ENCODE assay signal across 1 cellular context in the genomic region with DNA sequence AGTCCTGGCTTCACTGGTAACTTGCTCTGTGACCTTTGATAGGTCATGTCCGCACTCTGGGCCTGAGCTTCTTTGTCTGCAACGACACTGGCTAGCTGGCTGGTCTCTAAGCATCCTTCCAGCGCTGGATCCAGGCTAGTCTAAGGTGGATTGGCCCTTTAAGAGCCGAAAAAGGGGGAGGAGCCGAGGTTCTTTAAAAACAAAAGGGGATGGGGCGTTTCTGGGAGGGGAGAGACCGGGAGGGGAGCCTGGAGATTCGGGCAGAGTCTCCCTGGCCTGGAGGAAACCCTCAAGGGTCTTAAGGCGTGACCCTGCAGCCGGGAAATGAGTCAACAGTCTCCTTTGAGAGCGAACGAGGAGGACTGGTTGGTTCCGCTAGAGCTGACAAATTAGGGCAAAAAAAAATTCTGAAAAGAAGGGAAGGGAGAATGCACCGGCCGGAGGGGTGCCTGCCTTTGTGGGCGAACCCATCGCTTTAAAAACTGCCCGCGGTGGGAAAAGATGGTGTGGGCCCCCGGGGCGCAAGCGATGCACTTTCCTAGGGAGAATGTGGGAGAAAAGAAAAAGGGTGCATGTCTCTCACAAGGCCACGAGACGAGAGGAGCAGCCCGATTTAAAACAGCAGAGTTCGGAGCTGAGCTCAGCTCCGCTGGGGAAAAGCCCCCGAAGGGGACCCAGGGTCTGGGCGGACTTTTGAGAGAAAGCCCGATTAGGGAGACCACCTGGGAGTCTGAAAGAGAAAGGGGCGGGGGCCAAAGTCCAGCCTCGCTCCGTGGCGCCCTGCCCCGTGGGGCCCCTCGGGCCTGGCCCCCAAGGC.
TF ChIP-seq lines count a peak whose summit lies in the region.

No MANE protein-coding gene starts in this region.

TF ChIP-seq in H1, 55 proteins besides CTCF, POLR2A, EP300 and RAD21:
- TF ChIP-seq ZNF274 (IDR thresholded peaks at IDR 0.05; ENCODE audit: borderline replicate concordance, extremely low read depth, low read length) (no peak), YY1 (IDR thresholded peaks at IDR 0.05; ENCODE audit: low read depth, low read length) (no peak), ASH2L (IDR thresholded peaks at IDR 0.05; ENCODE audit: low read length) (peak; percentile 58), SIN3A (conservative IDR thresholded peaks at IDR 0.05 in 1 of 2, IDR thresholded peaks at IDR 0.05 in 1 of 2; ENCODE audit: low read depth in 1 of 2, low read length in 2 of 2) (peak in 1 of 2 experiments; percentile 20; a peak in 1 of 4 replicates), CEBPB (IDR thresholded peaks at IDR 0.05; ENCODE audit: low read depth, low read length) (no peak), JUND (IDR thresholded peaks at IDR 0.05; ENCODE audit: low read length) (no peak), CHD1 (IDR thresholded peaks at IDR 0.05; ENCODE audit: low read depth, low read length) (no peak), SIX5 (IDR thresholded peaks at IDR 0.05; ENCODE audit: low read depth, low read length) (no peak), BACH1 (IDR thresholded peaks at IDR 0.05; ENCODE audit: low read length) (no peak), RXRA (IDR thresholded peaks at IDR 0.05; ENCODE audit: insufficient read depth, low read depth, low read length) (no peak), BRCA1 (IDR thresholded peaks at IDR 0.05; ENCODE audit: low read depth, low read length) (no peak), CREB1 (IDR thresholded peaks at IDR 0.05) (no peak), FOSL1 (IDR thresholded peaks at IDR 0.05; ENCODE audit: insufficient read depth, low read depth, low read length) (no peak), HDAC6 (IDR thresholded peaks at IDR 0.05; ENCODE audit: low read depth, low read length) (no peak), EGR1 (IDR thresholded peaks at IDR 0.05; ENCODE audit: borderline replicate concordance, low read depth, low read length) (no peak), SP4 (IDR thresholded peaks at IDR 0.05; ENCODE audit: low read length) (no peak), TAF7 (optimal IDR thresholded peaks at IDR 0.05; ENCODE audit: borderline replicate concordance, low read depth, low read length) (no peak), CBX8 (IDR thresholded peaks at IDR 0.05; ENCODE audit: borderline replicate concordance, low read depth, low read length) (no peak), RBBP5 (IDR thresholded peaks at IDR 0.05; ENCODE audit: borderline replicate concordance, low read depth, low read length) (no peak), SP1 (IDR thresholded peaks at IDR 0.05; ENCODE audit: low read depth, low read length) (peak; percentile 27; the same call in 1 of the 2 replicates), HDAC2 (IDR thresholded peaks at IDR 0.05; ENCODE audit: borderline replicate concordance in 1 of 2, low read depth in 2 of 2, low read length in 2 of 2) (no peak; a peak in 1 of 4 replicates), SRF (IDR thresholded peaks at IDR 0.05; ENCODE audit: low read depth, low read length) (no peak), TAF1 (IDR thresholded peaks at IDR 0.05; ENCODE audit: low read depth, low read length) (peak; percentile 62; the same call in 1 of the 2 replicates), TEAD4 (IDR thresholded peaks at IDR 0.05; ENCODE audit: low read depth, low read length) (no peak), SAP30 (IDR thresholded peaks at IDR 0.05; ENCODE audit: insufficient read depth, insufficient replicate concordance, low read length) (peak; percentile 56), KDM1A (IDR thresholded peaks at IDR 0.05; ENCODE audit: borderline replicate concordance, low read length) (no peak), POU5F1 (IDR thresholded peaks at IDR 0.05; ENCODE audit: low read depth, low read length) (no peak), BCL11A (IDR thresholded peaks at IDR 0.05; ENCODE audit: low read depth in 2 of 2, low read length in 2 of 2) (no peak), KDM4A (IDR thresholded peaks at IDR 0.05; ENCODE audit: low read depth, low read length, severe bottlenecking) (peak; percentile 50), RFX5 (IDR thresholded peaks at IDR 0.05; ENCODE audit: borderline replicate concordance, low read depth, low read length) (no peak), NANOG (IDR thresholded peaks at IDR 0.05; ENCODE audit: insufficient read depth, low read depth, low read length, poor library complexity, severe bottlenecking) (no peak), NRF1 (IDR thresholded peaks at IDR 0.05; ENCODE audit: low read depth, low read length) (no peak), MAFK (IDR thresholded peaks at IDR 0.05; ENCODE audit: low read depth, low read length) (no peak), JUN (IDR thresholded peaks at IDR 0.05; ENCODE audit: low read depth, low read length) (no peak), GTF2F1 (IDR thresholded peaks at IDR 0.05; ENCODE audit: borderline replicate concordance, low read depth, low read length) (no peak), RNF2 (IDR thresholded peaks at IDR 0.05; ENCODE audit: borderline replicate concordance, low read depth, low read length, missing control alignments, poor library complexity, severe bottlenecking) (no peak), PHF8 (conservative IDR thresholded peaks at IDR 0.05; ENCODE audit: low read depth, low read length) (0 out of 2 replicates have a peak, but pooled peaks have one; percentile 42), SP2 (IDR thresholded peaks at IDR 0.05; ENCODE audit: low read length) (no peak), TBP (IDR thresholded peaks at IDR 0.05; ENCODE audit: low read depth, low read length) (peak; percentile 78), CTBP2 (IDR thresholded peaks at IDR 0.05; ENCODE audit: borderline replicate concordance, insufficient read depth, insufficient read length, low read length) (no peak), GABPA (IDR thresholded peaks at IDR 0.05; ENCODE audit: borderline replicate concordance, insufficient read depth, low read length) (no peak), SUZ12 (IDR thresholded peaks at IDR 0.05; ENCODE audit: low read length) (no peak), KDM5A (IDR thresholded peaks at IDR 0.05; ENCODE audit: low read length) (no peak), EZH2 (IDR thresholded peaks at IDR 0.05; ENCODE audit: low read depth, low read length, severe bottlenecking) (no peak), TCF12 (IDR thresholded peaks at IDR 0.05; ENCODE audit: low read depth, low read length) (no peak), CHD2 (IDR thresholded peaks at IDR 0.05; ENCODE audit: low read length) (no peak), CBX5 (IDR thresholded peaks at IDR 0.05; ENCODE audit: low read depth, low read length) (no peak), POLR2AphosphoS5 (IDR thresholded peaks at IDR 0.05; ENCODE audit: low read depth, low read length) (peak; percentile 67), SIRT6 (IDR thresholded peaks at IDR 0.05; ENCODE audit: low read length) (no peak)
- TF ChIP-seq, protein P1, sequence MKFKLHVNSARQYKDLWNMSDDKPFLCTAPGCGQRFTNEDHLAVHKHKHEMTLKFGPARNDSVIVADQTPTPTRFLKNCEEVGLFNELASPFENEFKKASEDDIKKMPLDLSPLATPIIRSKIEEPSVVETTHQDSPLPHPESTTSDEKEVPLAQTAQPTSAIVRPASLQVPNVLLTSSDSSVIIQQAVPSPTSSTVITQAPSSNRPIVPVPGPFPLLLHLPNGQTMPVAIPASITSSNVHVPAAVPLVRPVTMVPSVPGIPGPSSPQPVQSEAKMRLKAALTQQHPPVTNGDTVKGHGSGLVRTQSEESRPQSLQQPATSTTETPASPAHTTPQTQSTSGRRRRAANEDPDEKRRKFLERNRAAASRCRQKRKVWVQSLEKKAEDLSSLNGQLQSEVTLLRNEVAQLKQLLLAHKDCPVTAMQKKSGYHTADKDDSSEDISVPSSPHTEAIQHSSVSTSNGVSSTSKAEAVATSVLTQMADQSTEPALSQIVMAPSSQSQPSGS (IDR thresholded peaks at IDR 0.05; ENCODE audit: low read length): no peak
- TF ChIP-seq, protein P2, sequence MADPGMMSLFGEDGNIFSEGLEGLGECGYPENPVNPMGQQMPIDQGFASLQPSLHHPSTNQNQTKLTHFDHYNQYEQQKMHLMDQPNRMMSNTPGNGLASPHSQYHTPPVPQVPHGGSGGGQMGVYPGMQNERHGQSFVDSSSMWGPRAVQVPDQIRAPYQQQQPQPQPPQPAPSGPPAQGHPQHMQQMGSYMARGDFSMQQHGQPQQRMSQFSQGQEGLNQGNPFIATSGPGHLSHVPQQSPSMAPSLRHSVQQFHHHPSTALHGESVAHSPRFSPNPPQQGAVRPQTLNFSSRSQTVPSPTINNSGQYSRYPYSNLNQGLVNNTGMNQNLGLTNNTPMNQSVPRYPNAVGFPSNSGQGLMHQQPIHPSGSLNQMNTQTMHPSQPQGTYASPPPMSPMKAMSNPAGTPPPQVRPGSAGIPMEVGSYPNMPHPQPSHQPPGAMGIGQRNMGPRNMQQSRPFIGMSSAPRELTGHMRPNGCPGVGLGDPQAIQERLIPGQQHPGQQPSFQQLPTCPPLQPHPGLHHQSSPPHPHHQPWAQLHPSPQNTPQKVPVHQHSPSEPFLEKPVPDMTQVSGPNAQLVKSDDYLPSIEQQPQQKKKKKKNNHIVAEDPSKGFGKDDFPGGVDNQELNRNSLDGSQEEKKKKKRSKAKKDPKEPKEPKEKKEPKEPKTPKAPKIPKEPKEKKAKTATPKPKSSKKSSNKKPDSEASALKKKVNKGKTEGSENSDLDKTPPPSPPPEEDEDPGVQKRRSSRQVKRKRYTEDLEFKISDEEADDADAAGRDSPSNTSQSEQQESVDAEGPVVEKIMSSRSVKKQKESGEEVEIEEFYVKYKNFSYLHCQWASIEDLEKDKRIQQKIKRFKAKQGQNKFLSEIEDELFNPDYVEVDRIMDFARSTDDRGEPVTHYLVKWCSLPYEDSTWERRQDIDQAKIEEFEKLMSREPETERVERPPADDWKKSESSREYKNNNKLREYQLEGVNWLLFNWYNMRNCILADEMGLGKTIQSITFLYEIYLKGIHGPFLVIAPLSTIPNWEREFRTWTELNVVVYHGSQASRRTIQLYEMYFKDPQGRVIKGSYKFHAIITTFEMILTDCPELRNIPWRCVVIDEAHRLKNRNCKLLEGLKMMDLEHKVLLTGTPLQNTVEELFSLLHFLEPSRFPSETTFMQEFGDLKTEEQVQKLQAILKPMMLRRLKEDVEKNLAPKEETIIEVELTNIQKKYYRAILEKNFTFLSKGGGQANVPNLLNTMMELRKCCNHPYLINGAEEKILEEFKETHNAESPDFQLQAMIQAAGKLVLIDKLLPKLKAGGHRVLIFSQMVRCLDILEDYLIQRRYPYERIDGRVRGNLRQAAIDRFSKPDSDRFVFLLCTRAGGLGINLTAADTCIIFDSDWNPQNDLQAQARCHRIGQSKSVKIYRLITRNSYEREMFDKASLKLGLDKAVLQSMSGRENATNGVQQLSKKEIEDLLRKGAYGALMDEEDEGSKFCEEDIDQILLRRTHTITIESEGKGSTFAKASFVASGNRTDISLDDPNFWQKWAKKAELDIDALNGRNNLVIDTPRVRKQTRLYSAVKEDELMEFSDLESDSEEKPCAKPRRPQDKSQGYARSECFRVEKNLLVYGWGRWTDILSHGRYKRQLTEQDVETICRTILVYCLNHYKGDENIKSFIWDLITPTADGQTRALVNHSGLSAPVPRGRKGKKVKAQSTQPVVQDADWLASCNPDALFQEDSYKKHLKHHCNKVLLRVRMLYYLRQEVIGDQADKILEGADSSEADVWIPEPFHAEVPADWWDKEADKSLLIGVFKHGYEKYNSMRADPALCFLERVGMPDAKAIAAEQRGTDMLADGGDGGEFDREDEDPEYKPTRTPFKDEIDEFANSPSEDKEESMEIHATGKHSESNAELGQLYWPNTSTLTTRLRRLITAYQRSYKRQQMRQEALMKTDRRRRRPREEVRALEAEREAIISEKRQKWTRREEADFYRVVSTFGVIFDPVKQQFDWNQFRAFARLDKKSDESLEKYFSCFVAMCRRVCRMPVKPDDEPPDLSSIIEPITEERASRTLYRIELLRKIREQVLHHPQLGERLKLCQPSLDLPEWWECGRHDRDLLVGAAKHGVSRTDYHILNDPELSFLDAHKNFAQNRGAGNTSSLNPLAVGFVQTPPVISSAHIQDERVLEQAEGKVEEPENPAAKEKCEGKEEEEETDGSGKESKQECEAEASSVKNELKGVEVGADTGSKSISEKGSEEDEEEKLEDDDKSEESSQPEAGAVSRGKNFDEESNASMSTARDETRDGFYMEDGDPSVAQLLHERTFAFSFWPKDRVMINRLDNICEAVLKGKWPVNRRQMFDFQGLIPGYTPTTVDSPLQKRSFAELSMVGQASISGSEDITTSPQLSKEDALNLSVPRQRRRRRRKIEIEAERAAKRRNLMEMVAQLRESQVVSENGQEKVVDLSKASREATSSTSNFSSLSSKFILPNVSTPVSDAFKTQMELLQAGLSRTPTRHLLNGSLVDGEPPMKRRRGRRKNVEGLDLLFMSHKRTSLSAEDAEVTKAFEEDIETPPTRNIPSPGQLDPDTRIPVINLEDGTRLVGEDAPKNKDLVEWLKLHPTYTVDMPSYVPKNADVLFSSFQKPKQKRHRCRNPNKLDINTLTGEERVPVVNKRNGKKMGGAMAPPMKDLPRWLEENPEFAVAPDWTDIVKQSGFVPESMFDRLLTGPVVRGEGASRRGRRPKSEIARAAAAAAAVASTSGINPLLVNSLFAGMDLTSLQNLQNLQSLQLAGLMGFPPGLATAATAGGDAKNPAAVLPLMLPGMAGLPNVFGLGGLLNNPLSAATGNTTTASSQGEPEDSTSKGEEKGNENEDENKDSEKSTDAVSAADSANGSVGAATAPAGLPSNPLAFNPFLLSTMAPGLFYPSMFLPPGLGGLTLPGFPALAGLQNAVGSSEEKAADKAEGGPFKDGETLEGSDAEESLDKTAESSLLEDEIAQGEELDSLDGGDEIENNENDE (IDR thresholded peaks at IDR 0.05; ENCODE audit: insufficient replicate concordance, low read length): no peak
- TF ChIP-seq, protein P3, sequence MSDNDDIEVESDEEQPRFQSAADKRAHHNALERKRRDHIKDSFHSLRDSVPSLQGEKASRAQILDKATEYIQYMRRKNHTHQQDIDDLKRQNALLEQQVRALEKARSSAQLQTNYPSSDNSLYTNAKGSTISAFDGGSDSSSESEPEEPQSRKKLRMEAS (IDR thresholded peaks at IDR 0.05): no peak
- TF ChIP-seq, protein P4, sequence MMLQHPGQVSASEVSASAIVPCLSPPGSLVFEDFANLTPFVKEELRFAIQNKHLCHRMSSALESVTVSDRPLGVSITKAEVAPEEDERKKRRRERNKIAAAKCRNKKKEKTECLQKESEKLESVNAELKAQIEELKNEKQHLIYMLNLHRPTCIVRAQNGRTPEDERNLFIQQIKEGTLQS (IDR thresholded peaks at IDR 0.05; ENCODE audit: insufficient read depth, low read depth, low read length): no peak
- TF ChIP-seq, protein P5, sequence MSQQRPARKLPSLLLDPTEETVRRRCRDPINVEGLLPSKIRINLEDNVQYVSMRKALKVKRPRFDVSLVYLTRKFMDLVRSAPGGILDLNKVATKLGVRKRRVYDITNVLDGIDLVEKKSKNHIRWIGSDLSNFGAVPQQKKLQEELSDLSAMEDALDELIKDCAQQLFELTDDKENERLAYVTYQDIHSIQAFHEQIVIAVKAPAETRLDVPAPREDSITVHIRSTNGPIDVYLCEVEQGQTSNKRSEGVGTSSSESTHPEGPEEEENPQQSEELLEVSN (IDR thresholded peaks at IDR 0.05): no peak
- TF ChIP-seq, protein P6, sequence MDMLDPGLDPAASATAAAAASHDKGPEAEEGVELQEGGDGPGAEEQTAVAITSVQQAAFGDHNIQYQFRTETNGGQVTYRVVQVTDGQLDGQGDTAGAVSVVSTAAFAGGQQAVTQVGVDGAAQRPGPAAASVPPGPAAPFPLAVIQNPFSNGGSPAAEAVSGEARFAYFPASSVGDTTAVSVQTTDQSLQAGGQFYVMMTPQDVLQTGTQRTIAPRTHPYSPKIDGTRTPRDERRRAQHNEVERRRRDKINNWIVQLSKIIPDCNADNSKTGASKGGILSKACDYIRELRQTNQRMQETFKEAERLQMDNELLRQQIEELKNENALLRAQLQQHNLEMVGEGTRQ (IDR thresholded peaks at IDR 0.05; ENCODE audit: low read length): no peak
